In the genomic region with DNA sequence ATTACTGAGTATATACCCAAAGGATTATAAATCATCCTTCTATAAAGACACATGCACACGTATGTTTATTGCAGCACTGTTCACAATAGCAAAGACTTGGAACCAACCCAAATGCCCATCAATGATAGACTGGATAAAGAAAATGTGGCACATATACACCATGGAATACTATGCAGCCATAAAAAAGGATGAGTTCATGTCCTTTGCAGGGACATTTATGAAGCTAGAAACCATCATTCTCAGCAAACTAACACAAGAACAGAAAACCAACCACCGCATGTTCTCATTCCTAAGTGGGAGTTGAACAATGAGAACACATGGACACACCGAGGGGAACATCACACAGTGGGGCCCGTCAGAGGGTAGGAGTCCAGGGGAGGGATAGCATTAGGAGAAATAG, we compare ENCODE assay signal across 14 cellular contexts. TPM values are rescaled to one million over a fixed set of nuclear protein-coding genes. Genes with fewer than 3 reads are reported as not detected.
A peak's percentile ranks its signal among the peaks of the same experiment; 100 is the strongest.
DNase-seq lines count a peak whose midpoint lies in the region; ATAC-seq, FAIRE-seq and TF ChIP-seq lines count a peak whose summit lies in the region.
"Not testable (repeated sequence)": the region's sequence is repeated elsewhere in the genome, so short reads cannot be mapped to it uniquely, and the experiment has no call there.
"Had no signal": no experiment of that assay in that cellular context is flagged by ENCODE, and none has a peak within 500 bp of the region (broad histone marks: within the 10 kb centered on the region; RNA-seq: fewer than 3 reads in every experiment).

No MANE protein-coding gene starts in this region.

- not testable (repeated sequence) for ATAC-seq in K562

- H3K27me3 ChIP-seq in K562 (ENCODE audit: control insufficient read depth in 2 of 2, insufficient read depth in 2 of 2, low read length in 2 of 2): not testable (repeated sequence)

- not testable (repeated sequence) for H3K4me1 ChIP-seq in K562 (replicated peaks in 1 of 2; ENCODE audit: control insufficient read depth in 2 of 2, insufficient read depth in 2 of 2, low read length in 2 of 2)

- TF ChIP-seq RAD21 in K562 (CRISPR knock-in tag; conservative IDR thresholded peaks at IDR 0.05 in 1 of 2, IDR thresholded peaks at IDR 0.05 in 1 of 2): not testable (repeated sequence)

- in situ Hi-C loops in K562 (cut with MboI): not testable (repeated sequence)

- not testable (repeated sequence) for DNase-seq in K562 (ENCODE audit: extremely low read depth in 1 of 4, low spot score in 3 of 4)

- H3K79me2 ChIP-seq in K562 (ENCODE audit: control insufficient read depth, insufficient read depth, low read length): not testable (repeated sequence)

- 54% methylated on average over 4 of the region's 4 CpGs for WGBS in K562 (ENCODE audit: insufficient coverage, low coverage, missing lambda C conversion rate)

- not testable (repeated sequence) for TF ChIP-seq CTCF in K562 (IDR thresholded peaks at IDR 0.05 in 2 of 3, conservative IDR thresholded peaks at IDR 0.05 in 1 of 3; ENCODE audit: insufficient read depth in 2 of 3, low read depth in 1 of 3, low read length in 3 of 3)

- CTCF ChIA-PET in K562 (lab: Yijun Ruan, JAX; ENCODE audit: low intra/inter-chr PET ratio): not testable (repeated sequence)

- not testable (repeated sequence) for BruUV-seq in K562 (replicated peaks; lab: Mats Ljungman, UMichigan)

- not testable (repeated sequence) for H3K9ac ChIP-seq in K562 (ENCODE audit: insufficient read depth in 1 of 2, low read depth in 2 of 2, low read length in 2 of 2)

- H3K36me3 ChIP-seq in K562 (ENCODE audit: control insufficient read depth, insufficient read depth, low read length): not testable (repeated sequence)

- not testable (repeated sequence) for TF ChIP-seq POLR2A in K562 (conservative IDR thresholded peaks at IDR 0.05)

- not testable (repeated sequence) for H3K9me3 ChIP-seq in K562 (replicated peaks; ENCODE audit: control insufficient read depth, insufficient read depth, low read depth, low read length)

- POLR2A ChIA-PET in K562 (lab: Yijun Ruan, JAX): not testable (repeated sequence)

- intact Hi-C loops in K562 (cut with micrococcal nuclease): not testable (repeated sequence)

- not testable (repeated sequence) for H3K9me1 ChIP-seq in K562 (ENCODE audit: control insufficient read depth, insufficient read depth, low read length)

- not testable (repeated sequence) for H4K20me1 ChIP-seq in K562 (replicated peaks; ENCODE audit: control insufficient read depth, insufficient read depth, low read length)

- not testable (repeated sequence) for TF ChIP-seq EP300 in K562 (IDR thresholded peaks at IDR 0.05; ENCODE audit: low read length)

- not testable (repeated sequence) for H3K27ac ChIP-seq in K562 (ENCODE audit: extremely low read depth, low read depth, low read length)

- not testable (repeated sequence) for H3K4me3 ChIP-seq in K562

- not testable (repeated sequence) for H2AFZ ChIP-seq in K562 (ENCODE audit: low read depth, low read length)

- not testable (repeated sequence) for FAIRE-seq in K562 (lab: Jason Lieb, UNC)

- H3K4me2 ChIP-seq in K562 (ENCODE audit: insufficient read depth, low read length): not testable (repeated sequence)

TF ChIP-seq in K562, 482 proteins besides CTCF, POLR2A, EP300 and RAD21:
- TF ChIP-seq ZNF146 (CRISPR knock-in tag; IDR thresholded peaks at IDR 0.05; ENCODE audit: unreplicated experiment): peak; percentile 93
- peak in 1 of 2 experiments; percentile 52; a peak in 2 of 4 replicates for TF ChIP-seq KDM1A (IDR thresholded peaks at IDR 0.05)
- peak; percentile 22 for TF ChIP-seq RBM25 (IDR thresholded peaks at IDR 0.05; ENCODE audit: low read depth, low read length, severe bottlenecking)
- TF ChIP-seq BCOR (IDR thresholded peaks at IDR 0.05): peak; percentile 78

RNA-seq across cellular contexts. Expression of a gene that starts 50.8 kb away (rescaled TPM):
- 155 and 191 TPM in 2 replicates for total RNA-seq in K562 (2011; cell fraction: chromatin; rRNA removed; ENCODE audit: low replicate concordance)
- 84.4 and 92.0 TPM in 2 replicates for total RNA-seq in K562 (2011; cell fraction: nucleolus; rRNA removed)
- 106 and 111 TPM in 2 replicates for total RNA-seq in K562 (2011; cell fraction: nucleoplasm; rRNA removed)
- total RNA-seq in K562 (2014; rRNA removed) (10.1 and 11.9 TPM in 2 replicates), K562 (2014; rRNA removed; fragmentation: Illumina TruSeq; extraction: Trizol) (22.6 and 26.2 TPM in 2 replicates), K562 (2015; rRNA removed; fragmentation: Illumina TruSeq; extraction: Trizol) (12.7 and 14.2 TPM in 2 replicates), K562 (2021) (30.0 and 33.7 TPM in 2 replicates)
- polyA plus RNA-seq in K562 (2011; rRNA removed) (37.8 and 45.4 TPM in 2 replicates), K562 (2014; fragmentation: Illumina TruSeq; extraction: Trizol) (37.0 and 51.1 TPM in 2 replicates), K562 (2014; fragmentation: Nextera tagmentation; extraction: Ambion mirVana) (10 to 100 TPM; 53.4 to 74.8 TPM), K562 (2014; rRNA removed) (34.3 and 35.1 TPM in 2 replicates)
- 45.9 and 63.7 TPM in 2 replicates for polyA plus RNA-seq in K562 (2011; cell fraction: cytosol; rRNA removed)
- 126 and 140 TPM in 2 replicates for polyA plus RNA-seq in K562 (2011; cell fraction: nucleus; rRNA removed)
- polyA plus RNA-seq in K562 (2012): 15.0 and 22.9 TPM in 2 replicates
- polyA minus RNA-seq in K562 (2011; rRNA and poly(A)+ RNA removed): 54.6 and 74.7 TPM in 2 replicates
- 27.0 and 30.3 TPM in 2 replicates for polyA minus RNA-seq in K562 (2011; cell fraction: cytosol; rRNA and poly(A)+ RNA removed)
- polyA minus RNA-seq in K562 (2011; cell fraction: nucleus; rRNA and poly(A)+ RNA removed): 88.5 and 136 TPM in 2 replicates
- total RNA-seq: A172; A673; Caco-2; Calu3; CD4-positive, alpha-beta T cell; CD4-positive, CD25-positive, alpha-beta regulatory T cell; CD8-positive, alpha-beta memory T cell; CD8-positive, alpha-beta T cell had no signal
- polyA plus RNA-seq: A549; AG04450; BJ; CD14-positive monocyte; CD4-positive, alpha-beta memory T cell; CD4-positive, CD25-positive, alpha-beta regulatory T cell; CD8-positive, alpha-beta memory T cell had no signal
